In genomic region chr11:131677832-131678470, GRCh38 we compare ENCODE assay signal across 1 cellular context.
TF ChIP-seq lines count a peak whose summit lies in the region.

No MANE protein-coding gene starts in this region.

TF ChIP-seq in GM23338, 12 proteins besides CTCF, POLR2A, EP300 and RAD21 (continued from another document):
- TF ChIP-seq ZNF462 (CRISPR knock-in tag; IDR thresholded peaks at IDR 0.05): peak; percentile 54
- TF ChIP-seq EZH2phosphoT487 (IDR thresholded peaks at IDR 0.05; ENCODE audit: unreplicated experiment): no peak
